ENCODE assay signal across 8 cellular contexts in the genomic region with DNA sequence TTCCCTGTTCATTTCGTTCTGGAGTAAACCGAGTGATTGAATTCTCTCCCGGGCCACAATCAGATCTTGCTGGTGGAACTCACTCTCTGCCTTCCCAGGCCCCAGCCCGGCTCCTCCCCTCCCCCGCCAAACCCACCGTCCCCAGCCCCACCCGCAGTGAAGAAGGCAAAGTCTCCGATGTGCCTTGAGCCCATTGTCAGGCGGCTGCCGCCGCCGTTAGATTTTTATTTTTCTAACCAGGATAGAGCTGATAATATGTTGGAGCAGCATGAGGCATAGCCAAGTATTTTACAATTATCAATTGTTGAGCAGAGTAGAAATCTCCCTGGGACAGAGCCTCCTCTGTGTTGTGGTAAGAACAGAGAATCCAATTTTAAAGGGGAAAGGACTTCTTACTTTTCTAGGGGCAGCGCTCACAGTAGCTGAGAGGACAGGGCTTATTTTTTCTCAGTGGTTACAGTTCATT. TPM values are rescaled to one million over a fixed set of nuclear protein-coding genes. Genes with fewer than 3 reads are reported as not detected.
DNase-seq lines count a peak whose midpoint lies in the region; ATAC-seq and TF ChIP-seq lines count a peak whose summit lies in the region.

No MANE protein-coding gene starts in this region.

- no peak for ATAC-seq in GM19452 (IDR thresholded peaks at IDR 0.05; ENCODE audit: unreplicated experiment)
- no peak for ATAC-seq in GM19324 (IDR thresholded peaks at IDR 0.05; ENCODE audit: low FRiP score, unreplicated experiment)

- H3K9ac ChIP-seq in duodenal mucosa (ENCODE audit: low read depth in 1 of 2, low read length in 2 of 2), result no peak overlapping the region

- DNase-seq in activated CD4-positive, alpha-beta T cell treated with anti-CD3 and anti-CD28 coated beads for 4 hours, result peak; percentile 5 to 8
- no peak for DNase-seq in activated CD4-positive, alpha-beta T cell treated with anti-CD3 and anti-CD28 coated beads for 1 hour
- DNase-seq in SJSA1 (ENCODE audit: low read depth in 1 of 2, low spot score in 2 of 2) (no peak), vagina (ENCODE audit: extremely low spot score in 2 of 2) (peak in 1 of 2 donors; percentile 37)

- H3K4me3 ChIP-seq in SJSA1, result peak overlapping the region; percentile 69
- H3K4me3 ChIP-seq in duodenal mucosa (ENCODE audit: low read depth in 1 of 2, low read length in 2 of 2), result peak overlapping the region; percentile 84 to 88
- H3K4me3 ChIP-seq in muscle layer of duodenum (ENCODE audit: low read depth in 1 of 2, low read length in 2 of 2), result peak overlapping the region; percentile 67 to 93
- H3K4me3 ChIP-seq in vagina, result peak overlapping the region; percentile 55 to 59

- no peak for TF ChIP-seq POLR2A in vagina (IDR thresholded peaks at IDR 0.05)

- no peaks in the 10 kb centered on the region for H3K9me3 ChIP-seq in SJSA1 (replicated peaks)
- H3K9me3 ChIP-seq in duodenal mucosa (ENCODE audit: control insufficient read depth in 1 of 2, low read length in 2 of 2), result no peaks in the 10 kb centered on the region
- H3K9me3 ChIP-seq in muscle layer of duodenum (ENCODE audit: control insufficient read depth in 1 of 2, low read length in 2 of 2), result no peaks in the 10 kb centered on the region
- H3K9me3 ChIP-seq in vagina, result no peaks in the 10 kb centered on the region

- 0 out of 2 replicates have a peak, but pooled peaks cover 4% of the 10 kb centered on the region for H3K36me3 ChIP-seq in SJSA1
- H3K36me3 ChIP-seq in duodenal mucosa (ENCODE audit: control insufficient read depth in 1 of 2, insufficient read depth in 2 of 2, low read length in 2 of 2), result no peaks in the 10 kb centered on the region
- peaks cover 0 to 5% of the 10 kb centered on the region in 2 donors for H3K36me3 ChIP-seq in muscle layer of duodenum (ENCODE audit: control insufficient read depth in 1 of 2, insufficient read depth in 2 of 2, low read length in 2 of 2)
- no peaks in the 10 kb centered on the region for H3K36me3 ChIP-seq in vagina

- H3K27ac ChIP-seq in SJSA1 (no peak overlapping the region), duodenal mucosa (ENCODE audit: low read depth, low read length) (no peak overlapping the region), muscle layer of duodenum (ENCODE audit: low read length) (no peak overlapping the region), vagina (no peak overlapping the region)

- H3K4me1 ChIP-seq in SJSA1 (replicated peaks), result peaks cover 4% of the 10 kb centered on the region
- H3K4me1 ChIP-seq in duodenal mucosa (ENCODE audit: control insufficient read depth in 1 of 2, insufficient read depth in 2 of 2, low read length in 2 of 2), result peaks cover 8 to 14% of the 10 kb centered on the region in 2 donors
- peaks cover 0 to 28% of the 10 kb centered on the region in 2 donors for H3K4me1 ChIP-seq in muscle layer of duodenum (ENCODE audit: control insufficient read depth in 1 of 2, insufficient read depth in 2 of 2, low read length in 2 of 2)
- peaks cover 29% of the 10 kb centered on the region for H3K4me1 ChIP-seq in vagina

- TF ChIP-seq CTCF in vagina (IDR thresholded peaks at IDR 0.05), result no peak

- intact Hi-C loops in vagina (cut with DNase I), result no loop called here

- H3K27me3 ChIP-seq in SJSA1 (replicated peaks), result no peaks in the 10 kb centered on the region
- no peaks in the 10 kb centered on the region for H3K27me3 ChIP-seq in duodenal mucosa (ENCODE audit: control insufficient read depth in 1 of 2, insufficient read depth in 2 of 2, low read length in 2 of 2)
- H3K27me3 ChIP-seq in muscle layer of duodenum (ENCODE audit: low read depth, low read length), result no peaks in the 10 kb centered on the region
- no peaks in the 10 kb centered on the region for H3K27me3 ChIP-seq in vagina

RNA-seq across cellular contexts. Expression of gene PSAT1, which starts 1.2 kb away (rescaled TPM):
- total RNA-seq in SJSA1 (2014; rRNA removed; shearing (Covaris generic)), result 24.7 and 29.9 TPM in 2 replicates
- total RNA-seq in vagina, result 6.9 TPM

Comparison
In these comparisons a context has a peak if more than half of its experiments do, and no peak if none do; other contexts are left out.
1. DNase-seq: peak in activated CD4-positive, alpha-beta T cell treated with anti-CD3 and anti-CD28 coated beads for 4 hours (2 of 2); none in activated CD4-positive, alpha-beta T cell treated with anti-CD3 and anti-CD28 coated beads for 1 hour (single experiment) and SJSA1 (0 of 2).
2. Peak in every context shown above with its lines, with median percentiles within 50 percentile points of each other: H3K4me3 ChIP-seq.